In the genomic region with DNA sequence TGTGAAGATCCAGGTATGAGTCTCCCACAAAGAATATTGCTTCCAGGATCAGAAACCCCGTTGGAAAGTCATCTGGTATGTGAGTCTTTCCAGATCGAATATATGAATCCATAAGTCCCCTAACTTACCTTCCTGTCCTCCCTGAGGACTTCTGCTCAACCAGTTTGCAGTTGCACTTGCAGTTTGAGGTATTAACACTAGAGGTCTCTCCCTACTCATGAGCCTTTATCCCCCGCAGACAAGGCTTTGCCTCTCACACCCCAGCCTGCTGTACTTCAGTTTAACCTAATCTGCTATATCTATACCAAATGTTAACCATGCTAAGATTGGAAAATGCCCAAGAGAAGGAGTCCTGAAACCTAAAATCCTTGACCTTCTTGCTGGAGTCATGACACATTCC, we compare ENCODE assay signal across 12 cellular contexts.
DNase-seq lines count a peak whose midpoint lies in the region; ATAC-seq, FAIRE-seq and TF ChIP-seq lines count a peak whose summit lies in the region.
"Had no signal": no experiment of that assay in that cellular context is flagged by ENCODE, and none has a peak within 500 bp of the region (broad histone marks: within the 10 kb centered on the region; RNA-seq: fewer than 3 reads in every experiment).

No MANE protein-coding gene starts in this region.

- H3K79me2 ChIP-seq in Loucy (ENCODE audit: insufficient read depth, low read length) (no peaks in the 10 kb centered on the region), H1 (ENCODE audit: control insufficient read depth in 1 of 2, insufficient read depth in 2 of 2, low read length in 2 of 2) (no peaks in the 10 kb centered on the region)

- no peak overlapping the region for H2BK120ac ChIP-seq in H1 (replicated peaks; ENCODE audit: low read depth, low read length)

- H3K27ac ChIP-seq in H1 (ENCODE audit: low read depth, low read length) (no peak overlapping the region), RWPE1 (no peak overlapping the region)
- H3K27ac ChIP-seq: tibial artery had no signal

- H2BK15ac ChIP-seq in H1 (ENCODE audit: low read length), result no peak overlapping the region

- H3K56ac ChIP-seq in H1 (replicated peaks; ENCODE audit: insufficient read length, low read depth, low read length), result no peak overlapping the region

- DNase-seq in NCI-H1436 (lab: John Stamatoyannopoulos, UW) (peak; percentile 9), NCI-H1436 treated with DMSO at 0.1 percent for 48 hours (lab: John Stamatoyannopoulos, UW) (no peak), H1 (ENCODE audit: low read depth in 1 of 2, low spot score in 2 of 2) (no peak), retina (peak; percentile 57), RWPE1 (ENCODE audit: low spot score) (no peak), C1 segment of cervical spinal cord (lab: John Stamatoyannopoulos, UW) (no peak)
- DNase-seq: activated naive CD8-positive, alpha-beta T cell treated with anti-CD3 and anti-CD28 coated beads, Interleukin-2, amount 10 ng/mL, durations not matched to agents 7 days and 5 days; NCI-H187; tibial artery had no signal

- POLR2A ChIA-PET in H1 (lab: Charles Lee; ENCODE audit: partially characterized antibody), result no interaction called here
- POLR2A ChIA-PET in RWPE1 (lab: Yijun Ruan, JAX; ENCODE audit: low non-redundant PET), result no interaction called here

- H3F3A ChIP-seq in Loucy (ENCODE audit: low read depth), result no peaks in the 10 kb centered on the region

- no peaks in the 10 kb centered on the region for H3K23me2 ChIP-seq in H1 (ENCODE audit: low read depth, low read length)

- no peak overlapping the region for H3K4ac ChIP-seq in H1 (replicated peaks; ENCODE audit: insufficient read length, low read depth, low read length)

- H3K9me2 ChIP-seq in Loucy (replicated peaks; ENCODE audit: low read depth, low read length), result no peaks in the 10 kb centered on the region

- CTCF ChIA-PET in H1 (lab: Charles Lee; ENCODE audit: partially characterized antibody), result interaction anchor here (0.7 to 1.0 kb wide), 2 partner anchors 9 to 415 kb away, joined by 3 read pairs; no protein-coding TSS in a partner anchor
- CTCF ChIA-PET in RWPE1 (lab: Yijun Ruan, JAX), result no interaction called here

- no peak overlapping the region for H3K9ac ChIP-seq in Loucy (ENCODE audit: low read depth, low read length, poor library complexity, severe bottlenecking)
- H3K9ac ChIP-seq in H1 (replicated peaks in 1 of 4; ENCODE audit: extremely low read depth in 1 of 4, low read depth in 3 of 4, low read length in 3 of 4), result no peak overlapping the region

- H3K27me3 ChIP-seq in Loucy (ENCODE audit: insufficient read depth, low read length, poor library complexity, severe bottlenecking) (no peaks in the 10 kb centered on the region), H1 (replicated peaks in 1 of 4; ENCODE audit: control insufficient read depth in 3 of 4, extremely low read depth in 1 of 4, insufficient read depth in 3 of 4, low read length in 3 of 4) (no peaks in the 10 kb centered on the region)
- H3K27me3 ChIP-seq: tibial artery had no signal

- no peak overlapping the region for H4K5ac ChIP-seq in H1 (ENCODE audit: insufficient read length, low read depth, low read length)

- no peak overlapping the region for H2BK5ac ChIP-seq in H1 (ENCODE audit: low read depth, low read length)

- no peak for ATAC-seq in HG03521 (IDR thresholded peaks at IDR 0.05; ENCODE audit: unreplicated experiment)
- ATAC-seq: natural killer cell treated with Interleukin-12 subunit alpha and Interleukin-12 subunit beta and Interleukin-15 and Interleukin-18, amount 100 ng/mL, for 72 hours had no signal

- H4K91ac ChIP-seq in H1 (replicated peaks; ENCODE audit: insufficient read length, low read length), result no peak overlapping the region

- no peak overlapping the region for H3K18ac ChIP-seq in H1 (ENCODE audit: extremely low read depth, low read length)

- H3K4me1 ChIP-seq in Loucy (ENCODE audit: insufficient read depth, low read length, poor library complexity, severe bottlenecking) (no peaks in the 10 kb centered on the region), H1 (replicated peaks in 1 of 4; ENCODE audit: control insufficient read depth in 3 of 4, insufficient read depth in 4 of 4, low read length in 3 of 4) (peaks cover 0 to 3% (median 0%) of the 10 kb centered on the region in 4 experiments; a peak in 2 of 7 replicates)
- H3K4me1 ChIP-seq: tibial artery had no signal

- TF ChIP-seq POLR2A in H1 (IDR thresholded peaks at IDR 0.05; ENCODE audit: control extremely low read depth in 1 of 2, low read depth in 2 of 2, low read length in 2 of 2), result no peak

- H2AFZ ChIP-seq in Loucy (ENCODE audit: low read length) (peak overlapping the region; percentile 29; the same call in 1 of the 2 replicates), H1 (ENCODE audit: low read length) (no peak overlapping the region)

- no peak overlapping the region for H2BK20ac ChIP-seq in H1 (ENCODE audit: low read length)

- no peak overlapping the region for H2BK12ac ChIP-seq in H1 (ENCODE audit: low read depth, low read length)

- no peak overlapping the region for H4K8ac ChIP-seq in H1 (ENCODE audit: extremely low read depth, insufficient read depth, low read length)

- H3K4me3 ChIP-seq in Loucy (ENCODE audit: low read length, poor library complexity, severe bottlenecking) (no peak overlapping the region), H1 (ENCODE audit: extremely low read depth in 1 of 4, insufficient read depth in 2 of 4, low read depth in 3 of 4, low read length in 4 of 4) (no peak overlapping the region)
- H3K4me3 ChIP-seq: tibial artery had no signal

- H3K23ac ChIP-seq in H1 (ENCODE audit: insufficient read length), result no peak overlapping the region

- TF ChIP-seq EP300 in H1 (IDR thresholded peaks at IDR 0.05; ENCODE audit: borderline replicate concordance in 1 of 2, low read depth in 2 of 2, low read length in 2 of 2), result no peak

- no peaks in the 10 kb centered on the region for H3K79me1 ChIP-seq in H1 (ENCODE audit: low read depth, low read length)

- no peak overlapping the region for H3K14ac ChIP-seq in H1 (ENCODE audit: insufficient read length)

- TF ChIP-seq CTCF in Loucy (conservative IDR thresholded peaks at IDR 0.05; ENCODE audit: low read length) (peak; percentile 73), H1 (IDR thresholded peaks at IDR 0.05; ENCODE audit: control extremely low read depth in 1 of 3, insufficient read depth in 1 of 3, low read depth in 1 of 3, low read length in 3 of 3) (peak; percentile 43 to 84 (median 74)), RWPE1 (conservative IDR thresholded peaks at IDR 0.05; ENCODE audit: low read depth) (no peak)

- H3K36me3 ChIP-seq in Loucy (ENCODE audit: insufficient read depth, low read length) (no peaks in the 10 kb centered on the region), H1 (ENCODE audit: control insufficient read depth in 2 of 4, insufficient read depth in 4 of 4, low read length in 3 of 4) (no peaks in the 10 kb centered on the region)
- H3K36me3 ChIP-seq: tibial artery had no signal

- WGBS in H1 (ENCODE audit: extremely low coverage in 1 of 2, insufficient coverage in 1 of 2, insufficient read length in 1 of 2, insufficient replicate concordance in 2 of 2, low coverage in 1 of 2, low lambda C conversion rate in 2 of 2, missing lambda C conversion rate in 1 of 2), 2 experiments, result 49% methylated on average over 3 of the region's 3 CpGs; no CpG with 5 or more reads in 1 of the 2 experiments

- H4K20me1 ChIP-seq in Loucy (ENCODE audit: insufficient read depth, low read length, poor library complexity, severe bottlenecking), result no peaks in the 10 kb centered on the region
- H4K20me1 ChIP-seq in H1 (replicated peaks in 1 of 2; ENCODE audit: control insufficient read depth in 1 of 2, insufficient read depth in 2 of 2, low read length in 2 of 2), result no peaks in the 10 kb centered on the region

- H3K9me3 ChIP-seq in Loucy (ENCODE audit: insufficient read depth, low read depth, low read length) (no peaks in the 10 kb centered on the region), H1 (ENCODE audit: insufficient read depth in 2 of 2, low read depth in 1 of 2, low read length in 1 of 2) (no peaks in the 10 kb centered on the region)
- H3K9me3 ChIP-seq: tibial artery had no signal

- peak; percentile 86 to 88 for TF ChIP-seq RAD21 in H1 (IDR thresholded peaks at IDR 0.05 in 1 of 2, conservative IDR thresholded peaks at IDR 0.05 in 1 of 2; ENCODE audit: low read depth in 2 of 2, low read length in 2 of 2)

- H3K4me2 ChIP-seq in Loucy (ENCODE audit: low read depth, low read length, poor library complexity, severe bottlenecking) (no peak overlapping the region), H1 (ENCODE audit: insufficient read depth in 1 of 2, low read depth in 2 of 2, low read length in 2 of 2) (no peak overlapping the region)

- peak; percentile 95 for FAIRE-seq in H1 (lab: Jason Lieb, UNC)

- no peak overlapping the region for H2AK5ac ChIP-seq in H1 (ENCODE audit: low read depth, low read length)

TF ChIP-seq in H1, 55 proteins besides CTCF, POLR2A, EP300 and RAD21 (continues in another document):
- TF ChIP-seq GABPA (IDR thresholded peaks at IDR 0.05; ENCODE audit: borderline replicate concordance, insufficient read depth, low read length), result no peak
- no peak for TF ChIP-seq ZNF274 (IDR thresholded peaks at IDR 0.05; ENCODE audit: borderline replicate concordance, extremely low read depth, low read length)
- no peak for TF ChIP-seq SP4 (IDR thresholded peaks at IDR 0.05; ENCODE audit: low read length)
- TF ChIP-seq BCL11A (IDR thresholded peaks at IDR 0.05; ENCODE audit: low read depth in 2 of 2, low read length in 2 of 2), result no peak
- no peak for TF ChIP-seq HDAC6 (IDR thresholded peaks at IDR 0.05; ENCODE audit: low read depth, low read length)
- no peak for TF ChIP-seq SIRT6 (IDR thresholded peaks at IDR 0.05; ENCODE audit: low read length)
- TF ChIP-seq NRF1 (IDR thresholded peaks at IDR 0.05; ENCODE audit: low read depth, low read length), result no peak

Comparison
In these comparisons a context has a peak if more than half of its experiments do, and no peak if none do; other contexts are left out.
1. DNase-seq: peak in NCI-H1436 (single experiment) and retina (single experiment); none in NCI-H1436 treated with DMSO at 0.1 percent for 48 hours (single experiment), H1 (0 of 2), RWPE1 (single experiment) and C1 segment of cervical spinal cord (0 of 14).